Comparison of ENCODE assay signal across 10 cellular contexts in genomic region chr10:4353964-4354363, GRCh38.
DNase-seq lines count a peak whose midpoint lies in the region; ATAC-seq, FAIRE-seq and TF ChIP-seq lines count a peak whose summit lies in the region.
"Had no signal": no experiment of that assay in that cellular context is flagged by ENCODE, and none has a peak within 500 bp of the region (broad histone marks: within the 10 kb centered on the region; RNA-seq: fewer than 3 reads in every experiment).

No MANE protein-coding gene starts in this region.

- H3F3A ChIP-seq in PC-9 (ENCODE audit: insufficient read depth, low read depth), result peaks cover 14% of the 10 kb centered on the region; the same call in 1 of the 2 replicates

- peak overlapping the region; percentile 51 for H3K4me2 ChIP-seq in PC-9
- peak overlapping the region; percentile 56 for H3K4me2 ChIP-seq in endothelial cell of umbilical vein (ENCODE audit: insufficient read depth, low read length)
- H3K4me2 ChIP-seq in osteoblast (ENCODE audit: insufficient read depth, low read length), result peak overlapping the region; percentile 6

- no peak overlapping the region for H3K4me3 ChIP-seq in PC-9
- H3K4me3 ChIP-seq in endothelial cell of umbilical vein (replicated peaks in 1 of 3; ENCODE audit: insufficient read depth in 1 of 3, low read depth in 1 of 3, low read length in 3 of 3), result no peak overlapping the region
- no peak overlapping the region for H3K4me3 ChIP-seq in osteoblast (ENCODE audit: insufficient read depth, low read length)

- dilution Hi-C loops in endothelial cell of umbilical vein (cut with MboI; ENCODE audit: extremely low pct_ligation_motif_present, low sequenced_read_pairs), result no loop called here

- no peaks in the 10 kb centered on the region for H3K27me3 ChIP-seq in PC-9 (ENCODE audit: insufficient read depth, low read depth)
- H3K27me3 ChIP-seq in endothelial cell of umbilical vein (ENCODE audit: control insufficient read depth in 2 of 2, insufficient read depth in 2 of 2, low read length in 2 of 2), result no peaks in the 10 kb centered on the region
- H3K27me3 ChIP-seq in osteoblast (ENCODE audit: insufficient read depth, low read length), result no peaks in the 10 kb centered on the region

- H2AFZ ChIP-seq in PC-9 (peak overlapping the region; percentile 53), endothelial cell of umbilical vein (ENCODE audit: low read depth, low read length) (no peak overlapping the region), osteoblast (ENCODE audit: low read length) (no peak overlapping the region)

- H3K79me2 ChIP-seq in PC-9 (ENCODE audit: low read depth), result no peaks in the 10 kb centered on the region
- H3K79me2 ChIP-seq in endothelial cell of umbilical vein (ENCODE audit: control insufficient read depth, insufficient read depth, low read length), result no peaks in the 10 kb centered on the region
- no peaks in the 10 kb centered on the region for H3K79me2 ChIP-seq in osteoblast (ENCODE audit: insufficient read depth, low read length)

- H3K9me3 Mint-ChIP-seq in glutamatergic neuron (ENCODE audit: unreplicated experiment), result no peaks in the 10 kb centered on the region

- H3K9ac ChIP-seq in endothelial cell of umbilical vein (replicated peaks; ENCODE audit: extremely low read depth, insufficient read depth, low read length), result peak overlapping the region; percentile 77

- H3K27ac ChIP-seq in PC-9 (peak overlapping the region; percentile 76), endothelial cell of umbilical vein (ENCODE audit: insufficient read depth, low read depth, low read length) (peak overlapping the region; percentile 94), osteoblast (ENCODE audit: low read depth, low read length) (peak overlapping the region; percentile 6)

- no peaks in the 10 kb centered on the region for H3K36me3 Mint-ChIP-seq in glutamatergic neuron (ENCODE audit: unreplicated experiment)

- ATAC-seq in GM21447 (IDR thresholded peaks at IDR 0.05; ENCODE audit: unreplicated experiment), result no peak
- ATAC-seq in HG03571 (IDR thresholded peaks at IDR 0.05; ENCODE audit: unreplicated experiment), result no peak

- POLR2A ChIA-PET in PC-9 (lab: Charles Lee; ENCODE audit: unreplicated experiment) (interaction anchor here (0.6 to 1.0 kb wide), 4 partner anchors 10 to 569 kb away, joined by 3 to 6 read pairs (median 4); partner anchors contain the start of gene KLF6), endothelial cell of umbilical vein (lab: Charles Lee) (no interaction called here)

- H3K9me2 ChIP-seq in PC-9 (ENCODE audit: insufficient read depth), result no peaks in the 10 kb centered on the region

- BruUV-seq in PC-9 (replicated peaks; lab: Mats Ljungman, UMichigan) (no TSS peak), endothelial cell of umbilical vein (replicated peaks; lab: Mats Ljungman, UMichigan) (no TSS peak)

- no peak for TF ChIP-seq POLR2A in endothelial cell of umbilical vein (IDR thresholded peaks at IDR 0.05; ENCODE audit: low read depth, low read length)

- TF ChIP-seq CTCF in PC-9 (conservative IDR thresholded peaks at IDR 0.05), result no peak
- no peak for TF ChIP-seq CTCF in endothelial cell of umbilical vein (IDR thresholded peaks at IDR 0.05; ENCODE audit: extremely low read depth in 1 of 2, insufficient read depth in 1 of 2, low read depth in 1 of 2, low read length in 2 of 2)
- TF ChIP-seq CTCF in osteoblast (IDR thresholded peaks at IDR 0.05; ENCODE audit: extremely low read depth, low read depth, low read length), result no peak
- TF ChIP-seq CTCF in glutamatergic neuron (IDR thresholded peaks at IDR 0.05; ENCODE audit: partially characterized antibody, unreplicated experiment), result no peak

- DNase-seq in ELR (ENCODE audit: low read depth) (peak; percentile 77), PC-9 (peak in 1 of 2 experiments; percentile 59), endothelial cell of umbilical vein (ENCODE audit: low read depth, low spot score) (peak; percentile 96), osteoblast (ENCODE audit: insufficient read length, low spot score, missing footprints) (no peak), inferior parietal cortex (ENCODE audit: extremely low spot score) (no peak), glutamatergic neuron (no peak)
- DNase-seq: activated CD8-positive, alpha-beta memory T cell treated with anti-CD3 and anti-CD28 coated beads, Interleukin-2, amount 50 U/mL, for 4 hours had no signal

- H3K36me3 ChIP-seq in PC-9 (ENCODE audit: low read depth) (no peaks in the 10 kb centered on the region), endothelial cell of umbilical vein (ENCODE audit: control insufficient read depth in 2 of 2, extremely low read depth in 1 of 2, insufficient read depth in 2 of 2, low read length in 2 of 2) (no peaks in the 10 kb centered on the region), osteoblast (ENCODE audit: insufficient read depth, low read length) (no peaks in the 10 kb centered on the region)

- H3K4me1 ChIP-seq in PC-9 (replicated peaks; ENCODE audit: insufficient read depth), result peaks cover 18% of the 10 kb centered on the region
- peaks cover 46% of the 10 kb centered on the region for H3K4me1 ChIP-seq in endothelial cell of umbilical vein (ENCODE audit: control insufficient read depth, extremely low read depth, insufficient read depth, low read length)
- H3K4me1 ChIP-seq in osteoblast (ENCODE audit: insufficient read depth, low read length), result peaks cover 18% of the 10 kb centered on the region

- H3K4me1 Mint-ChIP-seq in glutamatergic neuron (ENCODE audit: low read depth, unreplicated experiment), result no peaks in the 10 kb centered on the region

- H3K9me1 ChIP-seq in endothelial cell of umbilical vein (replicated peaks; ENCODE audit: control insufficient read depth, extremely low read depth, insufficient read depth, low read length), result no peaks in the 10 kb centered on the region

- H3K27ac Mint-ChIP-seq in glutamatergic neuron (ENCODE audit: unreplicated experiment), result no peak overlapping the region

- no peak overlapping the region for H3K4me3 Mint-ChIP-seq in glutamatergic neuron (ENCODE audit: unreplicated experiment)

- H3K27me3 Mint-ChIP-seq in glutamatergic neuron (ENCODE audit: unreplicated experiment), result no peaks in the 10 kb centered on the region

- H4K20me1 ChIP-seq in PC-9 (ENCODE audit: insufficient read depth) (no peaks in the 10 kb centered on the region), endothelial cell of umbilical vein (replicated peaks; ENCODE audit: control insufficient read depth, extremely low read depth, insufficient read depth, low read length) (no peaks in the 10 kb centered on the region), osteoblast (ENCODE audit: insufficient read depth, low read length) (no peaks in the 10 kb centered on the region)

- H3K9me3 ChIP-seq in PC-9 (ENCODE audit: insufficient read depth, low read depth), result no peaks in the 10 kb centered on the region
- H3K9me3 ChIP-seq in endothelial cell of umbilical vein (replicated peaks; ENCODE audit: control insufficient read depth, insufficient read depth, low read length), result no peaks in the 10 kb centered on the region
- no peaks in the 10 kb centered on the region for H3K9me3 ChIP-seq in osteoblast (ENCODE audit: low read depth, low read length)

- intact Hi-C loops in PC-9 (cut with micrococcal nuclease; ENCODE audit: unreplicated experiment), result loop anchor here (2.0 to 5.0 kb wide), 2 partner anchors 309 to 413 kb away; no protein-coding TSS in a partner anchor
- intact Hi-C loops in endothelial cell of umbilical vein (cut with micrococcal nuclease), result loop anchor here (1.0 to 10.0 kb wide), 15 partner anchors 18 to 1159 kb away; no protein-coding TSS in a partner anchor

- CTCF ChIA-PET in PC-9 (lab: Charles Lee) (no interaction called here), endothelial cell of umbilical vein (lab: Charles Lee) (interaction anchor here (1.2 to 1.4 kb wide), 3 partner anchors 9 to 126 kb away, joined by 3 to 4 read pairs (median 3); no protein-coding TSS in a partner anchor)

- FAIRE-seq in endothelial cell of umbilical vein (lab: Jason Lieb, UNC), result peak; percentile 69
- FAIRE-seq: H1 had no signal

TF ChIP-seq in endothelial cell of umbilical vein, 7 proteins besides CTCF, POLR2A, EP300 and RAD21:
- TF ChIP-seq, protein P1, sequence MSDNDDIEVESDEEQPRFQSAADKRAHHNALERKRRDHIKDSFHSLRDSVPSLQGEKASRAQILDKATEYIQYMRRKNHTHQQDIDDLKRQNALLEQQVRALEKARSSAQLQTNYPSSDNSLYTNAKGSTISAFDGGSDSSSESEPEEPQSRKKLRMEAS (IDR thresholded peaks at IDR 0.05; ENCODE audit: insufficient read depth, insufficient read length), result no peak
- TF ChIP-seq JUN (IDR thresholded peaks at IDR 0.05; ENCODE audit: borderline replicate concordance, insufficient read depth, insufficient read length, low read depth) (peak; percentile 87), GATA2 (IDR thresholded peaks at IDR 0.05; ENCODE audit: insufficient read depth, insufficient read length, low read depth, low read length) (peak; percentile 46), FOS (IDR thresholded peaks at IDR 0.05; ENCODE audit: borderline replicate concordance, insufficient read depth, low read length) (peak; percentile 52), POLR2AphosphoS5 (IDR thresholded peaks at IDR 0.05; ENCODE audit: insufficient read depth, low read depth, low read length) (peak; percentile 30), MYC (IDR thresholded peaks at IDR 0.05; ENCODE audit: low read depth, low read length) (no peak), EZH2 (IDR thresholded peaks at IDR 0.05; ENCODE audit: borderline replicate concordance, low read depth, low read length, severe bottlenecking) (no peak)
TF ChIP-seq in endothelial cell of umbilical vein: peak in this region for 4.

Comparison
In these comparisons a context has a peak if more than half of its experiments do, and no peak if none do; other contexts are left out.
1. DNase-seq: peak in ELR (single experiment) and endothelial cell of umbilical vein (single experiment); none in osteoblast (single experiment), inferior parietal cortex (single experiment) and glutamatergic neuron (single experiment).
2. H3K27ac ChIP-seq: peak in every context shown above with its lines; median percentile 94 in endothelial cell of umbilical vein; 76 in PC-9; 6 in osteoblast.
3. H3K4me2 ChIP-seq: peak in every context shown above with its lines; median percentile 56 in endothelial cell of umbilical vein; 51 in PC-9; 6 in osteoblast.